Comparison of ENCODE assay signal across 8 cellular contexts in the genomic region with DNA sequence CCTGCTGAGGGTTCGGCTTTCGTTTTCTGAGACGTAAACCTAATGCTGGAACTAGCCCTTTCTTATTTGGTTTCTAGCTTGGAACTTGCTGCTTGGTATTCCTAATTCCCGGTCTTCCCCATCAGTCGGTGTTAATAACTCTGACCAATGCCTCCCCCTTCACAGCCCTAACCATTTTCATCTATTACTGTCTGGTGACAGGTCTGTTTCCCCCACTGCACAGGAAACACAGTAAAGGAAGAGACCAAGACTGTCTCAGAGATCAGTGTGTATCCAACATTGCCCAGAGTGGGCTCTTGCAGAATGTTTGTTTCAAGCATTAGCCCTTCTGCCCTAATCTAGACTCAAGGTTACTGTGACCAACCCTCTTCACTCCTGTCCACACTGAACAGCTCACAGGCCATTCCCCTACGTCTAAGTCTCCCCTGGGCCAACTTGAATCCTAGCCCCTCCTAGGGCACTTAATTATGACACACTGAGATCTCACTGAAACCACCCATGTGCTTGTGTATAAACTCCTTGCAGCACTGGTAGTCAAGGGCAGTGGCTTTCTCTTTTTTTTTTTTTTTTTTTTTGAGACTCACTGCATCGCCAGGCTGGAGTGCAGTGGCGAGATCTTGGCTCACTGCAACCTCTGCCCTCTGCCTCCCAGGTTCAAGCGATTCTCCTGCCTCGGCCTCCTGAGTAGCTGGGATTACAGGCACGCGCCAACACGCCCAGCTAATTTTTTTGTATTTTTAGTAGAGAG. TPM values are rescaled to one million over a fixed set of nuclear protein-coding genes. Genes with fewer than 3 reads are reported as not detected.
DNase-seq lines count a peak whose midpoint lies in the region; ATAC-seq and TF ChIP-seq lines count a peak whose summit lies in the region.

No MANE protein-coding gene starts in this region.

- peak overlapping the region; percentile 25 for H3K4me3 Mint-ChIP-seq in activated naive CD4-positive, alpha-beta T cell treated with anti-CD3 and anti-CD28 coated beads, Interleukin-2, amount 10 ng/mL, durations not matched to agents 7 days and 5 days
- H3K4me3 Mint-ChIP-seq in activated CD4-positive, alpha-beta memory T cell treated with anti-CD3 and anti-CD28 coated beads, Interleukin-2, amount 10 ng/mL, durations not matched to agents 7 days and 5 days, result no peak overlapping the region

- no peak for TF ChIP-seq CTCF in left lung (IDR thresholded peaks at IDR 0.05)

- peaks cover 2% of the 10 kb centered on the region for H3K36me3 Mint-ChIP-seq in activated naive CD4-positive, alpha-beta T cell treated with anti-CD3 and anti-CD28 coated beads, Interleukin-2, amount 10 ng/mL, durations not matched to agents 7 days and 5 days
- H3K36me3 Mint-ChIP-seq in activated CD4-positive, alpha-beta memory T cell treated with anti-CD3 and anti-CD28 coated beads, Interleukin-2, amount 10 ng/mL, durations not matched to agents 7 days and 5 days (ENCODE audit: low read depth), result peaks cover 5% of the 10 kb centered on the region

- POLR2A ChIA-PET in activated CD4-positive, alpha-beta memory T cell treated with anti-CD3 and anti-CD28 coated beads, Interleukin-2, amount 10 ng/mL, durations not matched to agents 7 days and 5 days (lab: Charles Lee), result no interaction called here

- H3K4me1 Mint-ChIP-seq in activated naive CD4-positive, alpha-beta T cell treated with anti-CD3 and anti-CD28 coated beads, Interleukin-2, amount 10 ng/mL, durations not matched to agents 7 days and 5 days, result peaks cover 37% of the 10 kb centered on the region
- peaks cover 38% of the 10 kb centered on the region for H3K4me1 Mint-ChIP-seq in activated CD4-positive, alpha-beta memory T cell treated with anti-CD3 and anti-CD28 coated beads, Interleukin-2, amount 10 ng/mL, durations not matched to agents 7 days and 5 days

- H3K36me3 ChIP-seq in left lung (no peaks in the 10 kb centered on the region), thymus (ENCODE audit: control insufficient read depth, insufficient read depth) (peaks cover 8% of the 10 kb centered on the region)

- peaks cover 22 to 32% of the 10 kb centered on the region in 2 donors for H3K4me1 ChIP-seq in left lung
- peaks cover 10% of the 10 kb centered on the region for H3K4me1 ChIP-seq in thymus (ENCODE audit: control insufficient read depth, insufficient read depth, low read length)

- H3K9me3 Mint-ChIP-seq in activated naive CD4-positive, alpha-beta T cell treated with anti-CD3 and anti-CD28 coated beads, Interleukin-2, amount 10 ng/mL, durations not matched to agents 7 days and 5 days, result no peaks in the 10 kb centered on the region
- H3K9me3 Mint-ChIP-seq in activated CD4-positive, alpha-beta memory T cell treated with anti-CD3 and anti-CD28 coated beads, Interleukin-2, amount 10 ng/mL, durations not matched to agents 7 days and 5 days, result no peaks in the 10 kb centered on the region

- DNase-seq in activated naive CD4-positive, alpha-beta T cell treated with anti-CD3 and anti-CD28 coated beads, Interleukin-2, amount 10 ng/mL, durations not matched to agents 7 days and 5 days, result no peak
- no peak for DNase-seq in activated naive CD4-positive, alpha-beta T cell treated with Interleukin-2 at 50 U/mL for 16 hours
- no peak for DNase-seq in activated CD4-positive, alpha-beta memory T cell treated with anti-CD3 and anti-CD28 coated beads, Interleukin-2, amount 10 ng/mL, durations not matched to agents 7 days and 5 days
- DNase-seq in left lung, result peak in 1 of 2 donors; percentile 8

- ATAC-seq in left lung (no peak), HG03045 (IDR thresholded peaks at IDR 0.05; ENCODE audit: unreplicated experiment) (no peak), GM18498 (IDR thresholded peaks at IDR 0.05; ENCODE audit: unreplicated experiment) (no peak), HG02678 (IDR thresholded peaks at IDR 0.05; ENCODE audit: unreplicated experiment) (no peak)

- H3K27me3 ChIP-seq in left lung (no peaks in the 10 kb centered on the region), thymus (ENCODE audit: control insufficient read depth, insufficient read depth) (no peaks in the 10 kb centered on the region)

- H3K4me3 ChIP-seq in left lung (no peak overlapping the region), thymus (ENCODE audit: low read length) (no peak overlapping the region)

- H3K27ac Mint-ChIP-seq in activated naive CD4-positive, alpha-beta T cell treated with anti-CD3 and anti-CD28 coated beads, Interleukin-2, amount 10 ng/mL, durations not matched to agents 7 days and 5 days, result peak overlapping the region; percentile 99
- peak overlapping the region; percentile 75 for H3K27ac Mint-ChIP-seq in activated CD4-positive, alpha-beta memory T cell treated with anti-CD3 and anti-CD28 coated beads, Interleukin-2, amount 10 ng/mL, durations not matched to agents 7 days and 5 days

- no peaks in the 10 kb centered on the region for H3K9me3 ChIP-seq in left lung
- no peaks in the 10 kb centered on the region for H3K9me3 ChIP-seq in thymus (ENCODE audit: control insufficient read depth)

- 94% methylated on average over 13 of the region's 13 CpGs for WGBS in thymus

- H3K27me3 Mint-ChIP-seq in activated naive CD4-positive, alpha-beta T cell treated with anti-CD3 and anti-CD28 coated beads, Interleukin-2, amount 10 ng/mL, durations not matched to agents 7 days and 5 days, result no peaks in the 10 kb centered on the region
- H3K27me3 Mint-ChIP-seq in activated CD4-positive, alpha-beta memory T cell treated with anti-CD3 and anti-CD28 coated beads, Interleukin-2, amount 10 ng/mL, durations not matched to agents 7 days and 5 days, result no peaks in the 10 kb centered on the region

- intact Hi-C loops in left lung (cut with DNase I), result no loop called here

- CTCF ChIA-PET in activated naive CD4-positive, alpha-beta T cell treated with anti-CD3 and anti-CD28 coated beads, Interleukin-2, amount 10 ng/mL, durations not matched to agents 7 days and 5 days (lab: Charles Lee), result no interaction called here
- CTCF ChIA-PET in activated CD4-positive, alpha-beta memory T cell treated with anti-CD3 and anti-CD28 coated beads, Interleukin-2, amount 10 ng/mL, durations not matched to agents 7 days and 5 days (lab: Charles Lee), result interaction anchor here (0.7 to 2.1 kb wide), 3 partner anchors 11 to 146 kb away, joined by 3 to 9 read pairs (median 5); no protein-coding TSS in a partner anchor

- H3K27ac ChIP-seq in left lung (peak overlapping the region; percentile 7 to 97), thymus (ENCODE audit: low read depth) (peak overlapping the region; percentile 36)

RNA-seq across cellular contexts. Expression of gene AKT2, which starts 1.7 kb away (rescaled TPM):
- 100 to 1,000 TPM; 142 to 150 TPM for total RNA-seq in activated CD4-positive, alpha-beta memory T cell treated with anti-CD3 and anti-CD28 coated beads, Interleukin-2, amount 10 ng/mL, durations not matched to agents 7 days and 5 days
- 100 to 1,000 TPM; 102 to 116 TPM for total RNA-seq in left lung
- polyA plus RNA-seq in thymus, result 110 TPM
